1 cellular context compared by ENCODE assay signal in genomic region chr3:32614956-32615355, GRCh38.
TF ChIP-seq lines count a peak whose summit lies in the region.

No MANE protein-coding gene starts in this region.

TF ChIP-seq in GM23338, 12 proteins besides CTCF, POLR2A, EP300 and RAD21:
- TF ChIP-seq ZNF462 (CRISPR knock-in tag; IDR thresholded peaks at IDR 0.05) (no peak), JUNB (IDR thresholded peaks at IDR 0.05; ENCODE audit: unreplicated experiment) (no peak), ETS1 (IDR thresholded peaks at IDR 0.05) (no peak), EZH2 (IDR thresholded peaks at IDR 0.05; ENCODE audit: low read depth, unreplicated experiment) (no peak), ZNF331 (CRISPR knock-in tag; IDR thresholded peaks at IDR 0.05; ENCODE audit: low read depth) (no peak), POLR2AphosphoS5 (IDR thresholded peaks at IDR 0.05; ENCODE audit: low read depth) (no peak), REST (IDR thresholded peaks at IDR 0.05; ENCODE audit: unreplicated experiment) (no peak), CREB1 (CRISPR knock-in tag; IDR thresholded peaks at IDR 0.05; ENCODE audit: low read depth) (no peak), EZH2phosphoT487 (IDR thresholded peaks at IDR 0.05; ENCODE audit: unreplicated experiment) (no peak), NANOG (IDR thresholded peaks at IDR 0.05; ENCODE audit: borderline replicate concordance) (no peak)
